ENCODE assay signal across 8 cellular contexts in the genomic region with DNA sequence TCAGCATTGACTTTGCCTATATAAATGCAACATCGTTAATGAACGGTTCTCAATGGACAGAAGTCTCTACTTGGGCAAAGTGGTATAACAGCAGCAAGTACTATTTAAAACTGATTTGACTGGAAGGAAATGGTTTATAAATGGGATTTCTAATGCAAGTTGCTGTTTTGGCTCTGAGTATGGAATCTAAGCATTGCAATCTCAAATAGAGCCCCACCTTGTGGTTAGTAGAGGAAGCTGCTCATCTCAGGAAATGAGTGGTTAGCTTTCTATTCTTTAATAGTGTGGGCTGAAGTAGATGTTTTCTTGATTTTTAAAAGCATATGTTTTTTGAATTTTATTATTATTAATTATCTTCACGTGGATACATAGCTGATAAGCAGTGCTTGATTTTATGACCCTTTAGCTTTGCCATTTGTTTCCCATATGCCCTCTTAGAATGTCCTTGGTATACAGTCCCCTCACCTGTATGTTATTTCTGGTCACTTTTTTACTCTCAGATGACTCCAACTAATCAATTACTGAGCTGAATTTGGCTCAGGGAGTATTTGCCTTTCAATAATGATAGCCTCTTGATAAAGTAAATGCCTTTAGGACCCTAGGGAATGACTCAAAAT.
A peak's percentile ranks its signal among the peaks of the same experiment; 100 is the strongest.
DNase-seq lines count a peak whose midpoint lies in the region; ATAC-seq and TF ChIP-seq lines count a peak whose summit lies in the region.

No MANE protein-coding gene starts in this region.

- ATAC-seq in GM18508 (IDR thresholded peaks at IDR 0.05; ENCODE audit: insufficient read depth, unreplicated experiment) (peak; percentile 84), HG02840 (IDR thresholded peaks at IDR 0.05; ENCODE audit: low FRiP score, unreplicated experiment) (peak; percentile 88)
- peak; percentile 73 for ATAC-seq in activated CD8-positive, alpha-beta T cell treated with anti-CD3 and anti-CD28 coated beads, Interleukin-2, amount 10 ng/mL, durations not matched to agents 7 days and 5 days

- peak; percentile 54 to 74 (median 64) for TF ChIP-seq CTCF in transverse colon (IDR thresholded peaks at IDR 0.05)

- POLR2A ChIA-PET in activated CD8-positive, alpha-beta T cell treated with anti-CD3 and anti-CD28 coated beads, Interleukin-2, amount 10 ng/mL, durations not matched to agents 7 days and 5 days (lab: Charles Lee), result interaction anchor here (1.1 kb wide), 1 partner anchor 209 kb away, joined by 3 read pairs; no protein-coding TSS in a partner anchor

- H3K4me3 ChIP-seq in transverse colon, result no peak overlapping the region

- WGBS in transverse colon (ENCODE audit: low coverage in 1 of 2), 2 donors, result 57 to 69% methylated on average over 3 of the region's 3 CpGs

- H3K9me3 Mint-ChIP-seq in activated CD8-positive, alpha-beta T cell treated with anti-CD3 and anti-CD28 coated beads, Interleukin-2, amount 10 ng/mL, durations not matched to agents 7 days and 5 days (ENCODE audit: insufficient read depth), result no peaks in the 10 kb centered on the region
- H3K9me3 Mint-ChIP-seq in immature natural killer cell, result no peaks in the 10 kb centered on the region
- no peaks in the 10 kb centered on the region for H3K9me3 Mint-ChIP-seq in activated T-helper 2 cell treated with anti-CD3 and anti-CD28 coated beads, Interferon-gamma antibody, Interleukin-2, Interleukin-4, amounts not matched to agents 10 μg/mL and 5 μg/mL and 100 μg/mL, durations not matched to agents 14 hours and 24 hours and 36 hours

- no peak overlapping the region for H3K27ac ChIP-seq in transverse colon

- H3K36me3 ChIP-seq in transverse colon, result no peaks in the 10 kb centered on the region

- H3K4me3 Mint-ChIP-seq in activated CD8-positive, alpha-beta T cell treated with anti-CD3 and anti-CD28 coated beads, Interleukin-2, amount 10 ng/mL, durations not matched to agents 7 days and 5 days, result no peak overlapping the region
- H3K4me3 Mint-ChIP-seq in immature natural killer cell, result no peak overlapping the region
- no peak overlapping the region for H3K4me3 Mint-ChIP-seq in activated T-helper 2 cell treated with anti-CD3 and anti-CD28 coated beads, Interferon-gamma antibody, Interleukin-2, Interleukin-4, amounts not matched to agents 10 μg/mL and 5 μg/mL and 100 μg/mL, durations not matched to agents 14 hours and 24 hours and 36 hours (ENCODE audit: low read depth)

- H3K9me3 ChIP-seq in transverse colon, result no peaks in the 10 kb centered on the region

- CTCF ChIA-PET in activated CD8-positive, alpha-beta T cell treated with anti-CD3 and anti-CD28 coated beads, Interleukin-2, amount 10 ng/mL, durations not matched to agents 7 days and 5 days (lab: Charles Lee), result interaction anchor here (0.7 to 5.8 kb wide), 16 partner anchors 9 to 224 kb away, joined by 3 to 111 read pairs (median 4); partner anchors contain the start of gene OXSM

- no peaks in the 10 kb centered on the region for H3K27me3 Mint-ChIP-seq in activated CD8-positive, alpha-beta T cell treated with anti-CD3 and anti-CD28 coated beads, Interleukin-2, amount 10 ng/mL, durations not matched to agents 7 days and 5 days (ENCODE audit: low read depth)
- peaks cover 0 to 3% (median 2%) of the 10 kb centered on the region in 3 donors for H3K27me3 Mint-ChIP-seq in immature natural killer cell (ENCODE audit: low read depth in 3 of 3)
- H3K27me3 Mint-ChIP-seq in activated T-helper 2 cell treated with anti-CD3 and anti-CD28 coated beads, Interferon-gamma antibody, Interleukin-2, Interleukin-4, amounts not matched to agents 10 μg/mL and 5 μg/mL and 100 μg/mL, durations not matched to agents 14 hours and 24 hours and 36 hours (ENCODE audit: low read depth), result no peaks in the 10 kb centered on the region

- no peaks in the 10 kb centered on the region for H3K36me3 Mint-ChIP-seq in activated CD8-positive, alpha-beta T cell treated with anti-CD3 and anti-CD28 coated beads, Interleukin-2, amount 10 ng/mL, durations not matched to agents 7 days and 5 days (ENCODE audit: low read depth)
- H3K36me3 Mint-ChIP-seq in immature natural killer cell, result no peaks in the 10 kb centered on the region
- no peaks in the 10 kb centered on the region for H3K36me3 Mint-ChIP-seq in activated T-helper 2 cell treated with anti-CD3 and anti-CD28 coated beads, Interferon-gamma antibody, Interleukin-2, Interleukin-4, amounts not matched to agents 10 μg/mL and 5 μg/mL and 100 μg/mL, durations not matched to agents 14 hours and 24 hours and 36 hours (ENCODE audit: low read depth)

- peaks cover 0 to 9% (median 0%) of the 10 kb centered on the region in 4 donors for H3K4me1 ChIP-seq in transverse colon

- no peak for TF ChIP-seq POLR2A in transverse colon (IDR thresholded peaks at IDR 0.05)

- no peaks in the 10 kb centered on the region for H3K27me3 ChIP-seq in transverse colon

- peak; percentile 68 for DNase-seq in CD1c-positive myeloid dendritic cell (ENCODE audit: extremely low spot score)
- peak; percentile 1 for DNase-seq in NCI-H1092 treated with DMSO at 0.1 percent for 48 hours (lab: John Stamatoyannopoulos, UW)
- peak; percentile 28 for DNase-seq in activated CD8-positive, alpha-beta T cell treated with anti-CD3 and anti-CD28 coated beads, Interleukin-2, amount 10 ng/mL, durations not matched to agents 7 days and 5 days
- peak; percentile 32 to 48 (median 47) for DNase-seq in immature natural killer cell
- DNase-seq in transverse colon, result no peak
- no peak for DNase-seq in activated T-helper 2 cell treated with anti-CD3 and anti-CD28 coated beads, Interferon-gamma antibody, Interleukin-2, Interleukin-4, amounts not matched to agents 10 μg/mL and 5 μg/mL and 100 μg/mL, durations not matched to agents 14 hours and 24 hours and 36 hours (ENCODE audit: low spot score)

- no peak for TF ChIP-seq EP300 in transverse colon (IDR thresholded peaks at IDR 0.05; ENCODE audit: low read depth)

- peaks cover 5% of the 10 kb centered on the region for H3K4me1 Mint-ChIP-seq in activated CD8-positive, alpha-beta T cell treated with anti-CD3 and anti-CD28 coated beads, Interleukin-2, amount 10 ng/mL, durations not matched to agents 7 days and 5 days (ENCODE audit: low read depth)
- H3K4me1 Mint-ChIP-seq in immature natural killer cell, result peaks cover 0 to 3% of the 10 kb centered on the region in 2 donors
- peaks cover 6% of the 10 kb centered on the region for H3K4me1 Mint-ChIP-seq in activated T-helper 2 cell treated with anti-CD3 and anti-CD28 coated beads, Interferon-gamma antibody, Interleukin-2, Interleukin-4, amounts not matched to agents 10 μg/mL and 5 μg/mL and 100 μg/mL, durations not matched to agents 14 hours and 24 hours and 36 hours (ENCODE audit: low read depth)

- in situ Hi-C loops in transverse colon (cut with MboI; ENCODE audit: low pct_ligation_motif_present in 1 of 4, low pct_unique_long_range_greater_than_20kb in 1 of 4, low sequenced_read_pairs in 3 of 4), result loop anchor here in 2 of 4 donors (10.0 to 25.0 kb wide), 2 partner anchors 195 to 202 kb away; partner anchors contain the start of gene TOP2B (in 1 of the 2)

- no peak overlapping the region for H3K27ac Mint-ChIP-seq in activated CD8-positive, alpha-beta T cell treated with anti-CD3 and anti-CD28 coated beads, Interleukin-2, amount 10 ng/mL, durations not matched to agents 7 days and 5 days
- no peak overlapping the region for H3K27ac Mint-ChIP-seq in immature natural killer cell
- no peak overlapping the region for H3K27ac Mint-ChIP-seq in activated T-helper 2 cell treated with anti-CD3 and anti-CD28 coated beads, Interferon-gamma antibody, Interleukin-2, Interleukin-4, amounts not matched to agents 10 μg/mL and 5 μg/mL and 100 μg/mL, durations not matched to agents 14 hours and 24 hours and 36 hours

- intact Hi-C loops in transverse colon (cut with DNase I; ENCODE audit: low total_unique reads), result no loop called here
- intact Hi-C loops in activated T-helper 2 cell treated with anti-CD3 and anti-CD28 coated beads, Interferon-gamma antibody, Interleukin-2, Interleukin-4, amounts not matched to agents 10 μg/mL and 5 μg/mL and 100 μg/mL, durations not matched to agents 14 hours and 24 hours and 36 hours (cut with micrococcal nuclease), result loop anchor here (1.0 to 5.0 kb wide), 3 partner anchors 74 to 209 kb away; partner anchors contain the start of genes NGLY1 and TOP2B

Comparison
In these comparisons a context has a peak if more than half of its experiments do, and no peak if none do; other contexts are left out.
1. DNase-seq: peak in CD1c-positive myeloid dendritic cell (single experiment), NCI-H1092 treated with DMSO at 0.1 percent for 48 hours (single experiment), activated CD8-positive, alpha-beta T cell treated with anti-CD3 and anti-CD28 coated beads, Interleukin-2, amount 10 ng/mL, durations not matched to agents 7 days and 5 days (single experiment) and immature natural killer cell (3 of 3); none in transverse colon (single experiment) and activated T-helper 2 cell treated with anti-CD3 and anti-CD28 coated beads, Interferon-gamma antibody, Interleukin-2, Interleukin-4, amounts not matched to agents 10 μg/mL and 5 μg/mL and 100 μg/mL, durations not matched to agents 14 hours and 24 hours and 36 hours (single experiment).
2. Peak in every context shown above with its lines, with median percentiles within 50 percentile points of each other: ATAC-seq.